ENCODE assay signal across 11 cellular contexts in the genomic region with DNA sequence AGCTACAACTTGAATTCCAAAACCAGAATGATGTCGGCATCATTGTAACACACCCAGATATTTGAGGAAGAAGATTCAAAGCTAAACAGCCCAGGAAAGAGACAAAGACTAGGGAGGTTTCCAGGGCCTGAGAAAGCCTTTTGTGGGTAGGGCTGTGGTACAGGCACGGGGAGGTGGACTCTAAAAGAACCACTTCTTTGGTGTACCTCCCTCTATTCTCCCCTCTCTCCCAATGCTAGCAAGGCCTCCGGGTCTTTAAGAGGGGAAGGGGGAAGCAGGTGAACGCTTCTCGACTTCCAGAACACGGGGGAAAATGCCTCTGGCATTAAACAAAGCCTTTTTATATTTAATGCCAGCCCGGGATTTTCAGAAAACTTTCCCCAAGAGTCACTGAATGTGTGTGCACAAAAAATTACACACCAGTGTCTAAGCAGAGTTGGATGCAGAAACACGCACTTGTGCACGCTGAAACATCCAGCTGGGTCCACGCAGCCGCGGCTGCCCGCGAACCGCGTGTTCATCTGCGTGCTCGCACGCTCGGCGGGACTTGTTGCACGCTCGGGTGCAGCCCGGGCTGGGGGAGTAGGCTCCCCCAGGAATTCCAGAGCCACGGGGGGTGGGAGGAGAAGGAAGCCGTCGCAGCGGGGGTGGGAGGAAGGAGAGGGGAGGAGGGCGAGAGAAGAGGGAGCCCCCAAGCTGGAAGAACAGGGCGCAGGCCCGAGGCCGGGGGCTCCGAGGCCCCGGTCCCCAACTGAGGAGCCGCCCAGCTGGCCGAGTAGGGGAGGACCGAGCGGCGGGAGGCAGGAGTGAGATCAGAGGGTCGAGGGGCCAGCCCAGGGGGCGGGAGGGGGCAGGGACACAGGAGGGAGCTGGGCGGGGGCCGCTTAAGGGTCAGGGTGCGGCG. TPM values are rescaled to one million over a fixed set of nuclear protein-coding genes. Genes with fewer than 3 reads are reported as not detected.
DNase-seq lines count a peak whose midpoint lies in the region; ATAC-seq, FAIRE-seq and TF ChIP-seq lines count a peak whose summit lies in the region.
"Had no signal": no experiment of that assay in that cellular context is flagged by ENCODE, and none has a peak within 500 bp of the region (broad histone marks: within the 10 kb centered on the region; RNA-seq: fewer than 3 reads in every experiment).

No MANE protein-coding gene starts in this region.

- no peak overlapping the region for H3K27ac ChIP-seq in brain microvascular endothelial cell

- FAIRE-seq in GM19239 (lab: Jason Lieb, UNC) = no peak

- TF ChIP-seq CTCF in brain microvascular endothelial cell (IDR thresholded peaks at IDR 0.05; ENCODE audit: low read depth, low read length, missing control alignments) = no peak

- H3K4me3 ChIP-seq in brain microvascular endothelial cell (ENCODE audit: low read depth, low read length) = peak overlapping the region; percentile 29

- in situ Hi-C loops in brain microvascular endothelial cell (cut with HindIII; ENCODE audit: low pct_ligation_motif_present, low sequenced_read_pairs) = no loop called here

- ATAC-seq in GM18502 (IDR thresholded peaks at IDR 0.05; ENCODE audit: poor library complexity, unreplicated experiment) = no peak

- peak; percentile 7 for DNase-seq in Daoy (ENCODE audit: low read depth)
- no peak for DNase-seq in brain microvascular endothelial cell
- DNase-seq in iPS-NIHi11 (ENCODE audit: low spot score) = peak; percentile 55
- peak; percentile 61 for DNase-seq in retina
- no peak for DNase-seq in RPMI8226
- no peak for DNase-seq in activated naive CD4-positive, alpha-beta T cell treated with anti-CD3 and anti-CD28 coated beads, Interleukin-2, amount 50 U/mL, for 16 hours
- DNase-seq in GM19239 (ENCODE audit: insufficient read length, low spot score) = no peak
- DNase-seq: cortex of kidney, GF-D8, naive B cell had no signal

- no peaks in the 10 kb centered on the region for H3K36me3 ChIP-seq in brain microvascular endothelial cell (replicated peaks)

- H3K27me3 ChIP-seq in brain microvascular endothelial cell (replicated peaks) = no peaks in the 10 kb centered on the region

RNA-seq across cellular contexts. Expression of gene ZNF423, which starts 20.2 kb away (rescaled TPM):
- 2.0 and 3.7 TPM in 2 replicates for total RNA-seq in Daoy (2014; rRNA removed; shearing (Covaris generic))

Comparison
In these comparisons a context has a peak if more than half of its experiments do, and no peak if none do; other contexts are left out.
1. DNase-seq: peak in Daoy (single experiment), iPS-NIHi11 (single experiment) and retina (single experiment); none in brain microvascular endothelial cell (single experiment), RPMI8226 (single experiment), activated naive CD4-positive, alpha-beta T cell treated with anti-CD3 and anti-CD28 coated beads, Interleukin-2, amount 50 U/mL, for 16 hours (single experiment) and GM19239 (single experiment).